In the genomic region with DNA sequence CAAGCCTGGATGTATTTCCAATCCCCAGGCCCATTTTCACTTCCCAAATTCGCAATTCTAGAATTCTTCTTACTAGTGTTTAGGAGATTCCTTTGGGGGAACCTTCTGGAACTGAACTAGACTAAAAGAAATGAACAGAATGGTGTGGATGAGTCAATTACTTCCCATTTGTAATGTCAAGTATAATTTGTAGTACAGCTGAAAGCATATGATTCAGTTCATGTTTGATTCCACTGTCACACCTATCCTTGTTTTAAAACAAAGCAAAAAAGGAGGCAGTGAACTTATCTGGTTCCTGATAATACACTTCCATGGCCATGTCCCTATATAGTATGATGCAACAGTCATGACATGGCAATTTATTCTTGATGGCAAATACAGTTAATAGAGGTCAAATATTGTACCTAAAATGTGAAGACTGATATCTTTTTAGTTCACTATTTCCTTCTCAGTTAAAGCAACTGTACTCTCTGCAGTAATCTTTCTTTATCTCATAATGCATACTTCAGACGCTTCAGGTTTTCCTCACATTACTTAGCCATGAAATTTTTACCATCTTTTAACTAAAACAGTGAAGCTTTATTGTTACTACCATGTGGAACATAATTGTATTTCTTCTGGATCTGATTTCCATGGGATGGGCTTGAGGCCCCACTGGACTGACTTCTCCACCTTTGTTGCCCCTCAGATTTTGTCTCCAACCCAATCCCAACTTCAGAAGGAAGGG, we compare ENCODE assay signal across 1 cellular context.
A peak's percentile ranks its signal among the peaks of the same experiment; 100 is the strongest.
TF ChIP-seq lines count a peak whose summit lies in the region.

No MANE protein-coding gene starts in this region.

TF ChIP-seq in K562, 482 proteins besides CTCF, POLR2A, EP300 and RAD21 (continued from another document and continues in another):
- TF ChIP-seq, protein P1, sequence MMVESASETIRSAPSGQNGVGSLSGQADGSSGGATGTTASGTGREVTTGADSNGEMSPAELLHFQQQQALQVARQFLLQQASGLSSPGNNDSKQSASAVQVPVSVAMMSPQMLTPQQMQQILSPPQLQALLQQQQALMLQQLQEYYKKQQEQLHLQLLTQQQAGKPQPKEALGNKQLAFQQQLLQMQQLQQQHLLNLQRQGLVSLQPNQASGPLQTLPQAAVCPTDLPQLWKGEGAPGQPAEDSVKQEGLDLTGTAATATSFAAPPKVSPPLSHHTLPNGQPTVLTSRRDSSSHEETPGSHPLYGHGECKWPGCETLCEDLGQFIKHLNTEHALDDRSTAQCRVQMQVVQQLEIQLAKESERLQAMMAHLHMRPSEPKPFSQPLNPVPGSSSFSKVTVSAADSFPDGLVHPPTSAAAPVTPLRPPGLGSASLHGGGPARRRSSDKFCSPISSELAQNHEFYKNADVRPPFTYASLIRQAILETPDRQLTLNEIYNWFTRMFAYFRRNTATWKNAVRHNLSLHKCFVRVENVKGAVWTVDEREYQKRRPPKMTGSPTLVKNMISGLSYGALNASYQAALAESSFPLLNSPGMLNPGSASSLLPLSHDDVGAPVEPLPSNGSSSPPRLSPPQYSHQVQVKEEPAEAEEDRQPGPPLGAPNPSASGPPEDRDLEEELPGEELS (CRISPR knock-in tag; IDR thresholded peaks at IDR 0.05; ENCODE audit: borderline replicate concordance) = no peak
- TF ChIP-seq ATF7 (IDR thresholded peaks at IDR 0.05) (peak; percentile 81), FOXJ2 (tag; IDR thresholded peaks at IDR 0.05) (peak; percentile 65; the same call in 1 of the 2 replicates), GATAD2B (IDR thresholded peaks at IDR 0.05; ENCODE audit: borderline replicate concordance) (peak; percentile 82), SOX6 (IDR thresholded peaks at IDR 0.05) (peak; percentile 83), SMARCC2 (IDR thresholded peaks at IDR 0.05; ENCODE audit: low read depth) (no peak), RB1 (IDR thresholded peaks at IDR 0.05; ENCODE audit: low read depth) (no peak), ZNF316 (IDR thresholded peaks at IDR 0.05) (peak; percentile 91), MAFK (IDR thresholded peaks at IDR 0.05; ENCODE audit: low read length) (peak; percentile 60), SMAD1 (IDR thresholded peaks at IDR 0.05; ENCODE audit: low read depth, low read length, partially characterized antibody) (no peak), PKNOX1 (IDR thresholded peaks at IDR 0.05) (no peak), NFIX (CRISPR knock-in tag; IDR thresholded peaks at IDR 0.05; ENCODE audit: low read depth) (no peak), MTA2 (IDR thresholded peaks at IDR 0.05; ENCODE audit: low read depth) (no peak), ATF6 (CRISPR knock-in tag; IDR thresholded peaks at IDR 0.05) (no peak), ELF2 (CRISPR knock-in tag; IDR thresholded peaks at IDR 0.05) (no peak), ZEB2 (IDR thresholded peaks at IDR 0.05) (no peak), SAFB2 (IDR thresholded peaks at IDR 0.05; ENCODE audit: borderline replicate concordance, low read depth, low read length, severe bottlenecking) (no peak), NFIC (IDR thresholded peaks at IDR 0.05) (no peak), IRF1 (CRISPR knock-in tag; IDR thresholded peaks at IDR 0.05; ENCODE audit: borderline replicate concordance) (no peak), MAFG (tag; conservative IDR thresholded peaks at IDR 0.05) (peak; percentile 95), SETDB1 (IDR thresholded peaks at IDR 0.05; ENCODE audit: low read length) (no peak), ZNF318 (IDR thresholded peaks at IDR 0.05; ENCODE audit: borderline replicate concordance in 1 of 2, low read depth in 1 of 2) (no peak), NR2C2 (CRISPR knock-in tag; IDR thresholded peaks at IDR 0.05) (no peak), NR2C2 (tag; IDR thresholded peaks at IDR 0.05) (peak; percentile 12; the same call in 1 of the 2 replicates), DMBX1 (CRISPR knock-in tag; IDR thresholded peaks at IDR 0.05; ENCODE audit: borderline replicate concordance) (no peak), ZBTB34 (CRISPR knock-in tag; IDR thresholded peaks at IDR 0.05) (no peak), NFRKB (IDR thresholded peaks at IDR 0.05; ENCODE audit: low read depth) (peak; percentile 34; the same call in 1 of the 2 replicates), GABPA (tag; conservative IDR thresholded peaks at IDR 0.05; ENCODE audit: low read depth) (peak; percentile 7; the same call in 1 of the 2 replicates), TAF15 (IDR thresholded peaks at IDR 0.05; ENCODE audit: low read depth, low read length) (no peak), ZNF146 (CRISPR knock-in tag; IDR thresholded peaks at IDR 0.05; ENCODE audit: unreplicated experiment) (no peak), ZNF592 (IDR thresholded peaks at IDR 0.05) (peak; percentile 78), ETS2 (tag; IDR thresholded peaks at IDR 0.05; ENCODE audit: borderline replicate concordance, poor library complexity, severe bottlenecking) (no peak), RBM17 (IDR thresholded peaks at IDR 0.05; ENCODE audit: borderline replicate concordance, low read depth, low read length) (no peak), HMGXB4 (CRISPR knock-in tag; IDR thresholded peaks at IDR 0.05) (no peak)
